Comparison of ENCODE assay signal across 8 cellular contexts in the genomic region with DNA sequence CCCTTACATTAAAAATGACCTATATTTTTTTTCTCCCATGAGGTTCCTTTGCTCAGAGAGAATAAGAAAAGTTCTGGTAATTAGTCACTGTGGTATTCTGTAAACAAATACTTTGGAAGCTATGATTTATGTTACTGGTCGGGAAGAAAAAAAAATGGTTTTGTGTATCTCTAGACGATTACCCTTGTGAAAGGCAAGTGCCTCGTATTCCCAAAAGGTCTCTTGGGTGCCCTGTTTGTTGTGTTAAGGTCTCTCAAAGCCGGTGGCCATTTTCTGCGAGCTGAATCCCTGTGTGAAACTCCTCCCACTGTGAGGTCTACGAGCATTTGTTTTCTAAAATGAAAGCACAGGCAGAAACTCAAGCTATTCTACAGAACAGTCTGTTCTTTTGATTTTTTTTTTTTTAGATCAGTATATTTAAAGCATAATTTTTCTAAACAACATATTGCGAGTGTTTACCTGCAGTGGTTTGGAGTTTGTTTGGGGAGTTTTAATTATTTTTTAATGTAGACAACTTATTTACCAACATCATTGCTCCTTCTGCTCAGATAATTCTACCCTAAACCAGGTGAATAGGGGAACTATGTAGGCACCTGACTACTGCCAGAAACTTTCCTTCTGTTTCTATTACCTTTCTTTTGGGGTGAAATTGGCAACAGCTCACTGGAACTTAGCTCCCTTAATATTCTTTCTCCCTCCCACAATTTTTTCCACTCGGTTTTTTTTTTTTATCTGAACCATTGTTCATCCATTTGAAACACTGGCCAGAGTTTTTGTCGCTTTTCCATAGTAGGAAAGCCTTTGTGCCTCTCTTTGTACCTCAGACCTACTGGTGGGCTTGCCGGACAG. TPM values are rescaled to one million over a fixed set of nuclear protein-coding genes. Genes with fewer than 3 reads are reported as not detected.
A peak's percentile ranks its signal among the peaks of the same experiment; 100 is the strongest.
DNase-seq lines count a peak whose midpoint lies in the region; ATAC-seq and TF ChIP-seq lines count a peak whose summit lies in the region.

No MANE protein-coding gene starts in this region.

- no peak for TF ChIP-seq CTCF in dorsolateral prefrontal cortex (IDR thresholded peaks at IDR 0.05 in 54 of 56, conservative IDR thresholded peaks at IDR 0.05 in 2 of 56; ENCODE audit: low read depth in 1 of 56, partially characterized antibody in 56 of 56)

- H3K36me3 ChIP-seq in mesodermal cell (ENCODE audit: control insufficient read depth, insufficient read depth, low read length), result peaks cover 54% of the 10 kb centered on the region

- no peaks in the 10 kb centered on the region for H3K27me3 ChIP-seq in dorsolateral prefrontal cortex

- H3K9me3 ChIP-seq in mesodermal cell (ENCODE audit: control insufficient read depth, low read length), result no peaks in the 10 kb centered on the region

- H3K4me1 ChIP-seq in mesodermal cell (ENCODE audit: control insufficient read depth, insufficient read depth, low read length, poor library complexity, severe bottlenecking), result peaks cover 30% of the 10 kb centered on the region

- peak overlapping the region; percentile 82 to 99 (median 97) for H3K27ac ChIP-seq in dorsolateral prefrontal cortex
- H3K27ac ChIP-seq in mesodermal cell (ENCODE audit: low read depth, low read length, severe bottlenecking), result peak overlapping the region; percentile 65
- H3K27ac ChIP-seq in substantia nigra (ENCODE audit: low read depth, low read length, poor library complexity, severe bottlenecking), result peak overlapping the region; percentile 81

- H3K4me3 ChIP-seq in dorsolateral prefrontal cortex, result peak overlapping the region; percentile 11 to 70 (median 49)
- no peak overlapping the region for H3K4me3 ChIP-seq in mesodermal cell (ENCODE audit: extremely low read depth, insufficient read depth, low read length, poor library complexity, severe bottlenecking)

- intact Hi-C loops in dorsolateral prefrontal cortex (cut with DNase I), result loop anchor here (5.0 kb wide), 3 partner anchors 35 to 45 kb away; partner anchors contain the start of gene ZBTB38 (in 1 of the 2)

- ATAC-seq in GM18511 (IDR thresholded peaks at IDR 0.05; ENCODE audit: unreplicated experiment), result peak; percentile 46
- no peak for ATAC-seq in HG03521 (IDR thresholded peaks at IDR 0.05; ENCODE audit: unreplicated experiment)
- ATAC-seq in HG03135 (IDR thresholded peaks at IDR 0.05; ENCODE audit: unreplicated experiment), result no peak

- DNase-seq in NCI-H1092 (lab: John Stamatoyannopoulos, UW) (peak; percentile 74), dorsolateral prefrontal cortex (peak in 4 of 10 donors; percentile 46 to 74 (median 64)), substantia nigra (lab: John Stamatoyannopoulos, UW) (peak in 33 of 49 donors; percentile 14 to 71 (median 42))
- DNase-seq in activated CD4-positive, alpha-beta T cell treated with anti-CD3 and anti-CD28 coated beads for 48 hours, result peak; percentile 62

- WGBS in mesodermal cell (ENCODE audit: insufficient coverage in 2 of 2), 2 experiments, result 60% methylated on average over 8 of the region's 10 CpGs

RNA-seq across cellular contexts. Expression of gene ZBTB38, which starts 44.0 kb away (rescaled TPM):
- 100 to 1,000 TPM; 101 to 187 (median 131) TPM for total RNA-seq in dorsolateral prefrontal cortex
- 37.0 TPM for polyA plus RNA-seq in mesodermal cell (2013, experiment 1 of 2)
- 34.1 TPM for polyA plus RNA-seq in mesodermal cell (2013, experiment 2 of 2)
